Comparison of ENCODE assay signal across 28 cellular contexts in genomic region chr10:111709630-111710029, GRCh38.
"Had no signal": no experiment of that assay in that cellular context is flagged by ENCODE, and none has a peak within 500 bp of the region (broad histone marks: within the 10 kb centered on the region; RNA-seq: fewer than 3 reads in every experiment).

No MANE protein-coding gene starts in this region.

- FAIRE-seq: keratinocyte, urothelium cell line had no signal

- H3K27ac Mint-ChIP-seq: naive thymus-derived CD8-positive, alpha-beta T cell; nephron; neural progenitor cell; progenitor cell of endocrine pancreas; stimulated activated effector memory CD8-positive, alpha-beta T cell treated with anti-CD3 and anti-CD28 coated beads, Interleukin-12 subunit alpha, Interleukin-12 subunit beta, amount 100 ng/mL, for 72 hours; stimulated activated naive CD8-positive, alpha-beta T cell treated with anti-CD3 and anti-CD28 coated beads, Interleukin-15, Interleukin-2, amounts not matched to agents 100 ng/mL and 50 ng/mL, for 24 hours had no signal

- H3K27ac ChIP-seq: heart right ventricle, lower lobe of right lung, neural progenitor cell, ovary, right atrium auricular region, right lobe of liver, spleen, suprapubic skin, thoracic aorta, tibial artery, upper lobe of right lung had no signal

- ATAC-seq: heart right ventricle; left cardiac atrium; left lobe of liver; lower lobe of right lung; naive thymus-derived CD8-positive, alpha-beta T cell; right lobe of liver; stimulated activated effector memory CD8-positive, alpha-beta T cell treated with anti-CD3 and anti-CD28 coated beads, Interleukin-12 subunit alpha, Interleukin-12 subunit beta, amount 100 ng/mL, for 72 hours; upper lobe of right lung had no signal

- H3K36me3 ChIP-seq: heart right ventricle, lower lobe of right lung, neural progenitor cell, ovary, right atrium auricular region, right lobe of liver, spleen, suprapubic skin, thoracic aorta, tibial artery, upper lobe of right lung had no signal

- H3K36me3 Mint-ChIP-seq: naive thymus-derived CD8-positive, alpha-beta T cell; neural progenitor cell; stimulated activated effector memory CD8-positive, alpha-beta T cell treated with anti-CD3 and anti-CD28 coated beads, Interleukin-12 subunit alpha, Interleukin-12 subunit beta, amount 100 ng/mL, for 72 hours had no signal

- H3K4me1 Mint-ChIP-seq: naive thymus-derived CD8-positive, alpha-beta T cell; neural progenitor cell; stimulated activated effector memory CD8-positive, alpha-beta T cell treated with anti-CD3 and anti-CD28 coated beads, Interleukin-12 subunit alpha, Interleukin-12 subunit beta, amount 100 ng/mL, for 72 hours had no signal

- H3K27me3 ChIP-seq: heart right ventricle, neural progenitor cell, ovary, right atrium auricular region, right lobe of liver, spleen, suprapubic skin, tibial artery, upper lobe of right lung had no signal

- H3K4me3 Mint-ChIP-seq: naive thymus-derived CD8-positive, alpha-beta T cell; nephron; neural progenitor cell; stimulated activated effector memory CD8-positive, alpha-beta T cell treated with anti-CD3 and anti-CD28 coated beads, Interleukin-12 subunit alpha, Interleukin-12 subunit beta, amount 100 ng/mL, for 72 hours; stimulated activated naive CD8-positive, alpha-beta T cell treated with anti-CD3 and anti-CD28 coated beads, Interleukin-15, Interleukin-2, amounts not matched to agents 100 ng/mL and 50 ng/mL, for 24 hours had no signal

- H3K9ac ChIP-seq: neural progenitor cell had no signal

- DNase-seq: heart right ventricle; hippocampal formation; kidney glomerular epithelial cell; left cardiac atrium; lower lobe of right lung; mammary epithelial cell; mesenchymal stem cell; naive thymus-derived CD8-positive, alpha-beta T cell; ovary; right lobe of liver; spleen; stimulated activated CD4-positive, alpha-beta T cell treated with anti-CD3 and anti-CD28 coated beads, Interleukin-4, amount 100 ng/mL, for 24 hours; stimulated activated naive CD4-positive, alpha-beta T cell; tibial artery; trophoblast cell; upper lobe of right lung had no signal

- H2AFZ ChIP-seq: neural progenitor cell had no signal

- H3K9me3 ChIP-seq: ovary, right lobe of liver, thoracic aorta, upper lobe of right lung had no signal

- H3K4me1 ChIP-seq: heart right ventricle, lower lobe of right lung, neural progenitor cell, right atrium auricular region, right lobe of liver, spleen, suprapubic skin, tibial artery, upper lobe of right lung had no signal

- H3K4me3 ChIP-seq: heart right ventricle, lower lobe of right lung, neural progenitor cell, ovary, right atrium auricular region, right lobe of liver, skin epidermis, spleen, suprapubic skin, thoracic aorta, tibial artery, upper lobe of right lung had no signal

- H3K4me2 ChIP-seq: neural progenitor cell had no signal

- H3K9me3 Mint-ChIP-seq: neural progenitor cell; stimulated activated effector memory CD8-positive, alpha-beta T cell treated with anti-CD3 and anti-CD28 coated beads, Interleukin-12 subunit alpha, Interleukin-12 subunit beta, amount 100 ng/mL, for 72 hours had no signal

- H3K27me3 Mint-ChIP-seq: progenitor cell of endocrine pancreas; stimulated activated naive CD8-positive, alpha-beta T cell treated with anti-CD3 and anti-CD28 coated beads, Interleukin-15, Interleukin-2, amounts not matched to agents 100 ng/mL and 50 ng/mL, for 24 hours had no signal
